Comparison of ENCODE assay signal across 9 cellular contexts in the genomic region with DNA sequence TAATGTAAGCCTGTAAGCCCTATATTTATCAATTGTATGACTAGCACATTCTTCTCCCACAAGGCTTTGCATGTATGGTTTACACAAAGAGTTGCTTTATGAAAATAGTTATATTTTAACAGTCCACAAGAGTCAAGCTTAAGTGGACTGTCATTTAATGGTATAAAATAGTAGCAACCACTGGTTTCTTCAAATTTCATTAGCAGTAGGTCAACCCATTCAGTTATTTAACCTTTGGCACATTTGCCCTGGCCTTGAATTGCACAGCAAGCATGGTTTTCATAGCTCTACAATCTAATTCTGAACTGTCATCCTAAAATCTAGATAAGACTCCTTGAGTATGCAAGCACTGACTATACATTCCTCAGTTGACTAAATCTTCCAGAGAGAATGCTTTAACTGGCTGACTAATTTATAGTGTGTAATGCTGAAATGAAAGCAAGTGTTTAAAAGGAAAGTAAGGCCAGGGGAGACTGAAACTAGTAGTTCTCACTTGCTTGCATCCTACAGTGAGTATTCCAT. TPM values are rescaled to one million over a fixed set of nuclear protein-coding genes. Genes with fewer than 3 reads are reported as not detected.
DNase-seq lines count a peak whose midpoint lies in the region; ATAC-seq, FAIRE-seq and TF ChIP-seq lines count a peak whose summit lies in the region.
"Had no signal": no experiment of that assay in that cellular context is flagged by ENCODE, and none has a peak within 500 bp of the region (broad histone marks: within the 10 kb centered on the region; RNA-seq: fewer than 3 reads in every experiment).

No MANE protein-coding gene starts in this region.

- no peaks in the 10 kb centered on the region for H3F3A ChIP-seq in MM.1S (ENCODE audit: insufficient read depth, low read length)

- intact Hi-C loops in gastrocnemius medialis (cut with DNase I; ENCODE audit: low total_unique reads), result no loop called here

- H3K36me3 ChIP-seq in MM.1S (replicated peaks; ENCODE audit: insufficient read depth, low read length) (no peaks in the 10 kb centered on the region), gastrocnemius medialis (no peaks in the 10 kb centered on the region), Karpas-422 (ENCODE audit: insufficient read depth, low read length) (no peaks in the 10 kb centered on the region)

- H3K27me3 ChIP-seq in MM.1S (replicated peaks; ENCODE audit: insufficient read depth, low read length) (peaks cover 5% of the 10 kb centered on the region; the same call in 1 of the 2 replicates), gastrocnemius medialis (peaks cover 3 to 16% (median 7%) of the 10 kb centered on the region in 3 donors), Karpas-422 (ENCODE audit: low read length) (no peaks in the 10 kb centered on the region)

- no peak for TF ChIP-seq CTCF in MM.1S (IDR thresholded peaks at IDR 0.05; ENCODE audit: low read length)
- TF ChIP-seq CTCF in gastrocnemius medialis (IDR thresholded peaks at IDR 0.05 in 4 of 5, conservative IDR thresholded peaks at IDR 0.05 in 1 of 5), result no peak

- TF ChIP-seq POLR2A in gastrocnemius medialis (IDR thresholded peaks at IDR 0.05) (no peak), GM12891 (IDR thresholded peaks at IDR 0.05; ENCODE audit: low read depth, low read length) (no peak)

- DNase-seq in MM.1S (peak; percentile 12), hepatic stellate cell (ENCODE audit: low spot score) (peak; percentile 77), gastrocnemius medialis (no peak), mucosa of gallbladder (ENCODE audit: low spot score) (no peak), GM12891 (ENCODE audit: insufficient read length, low spot score) (no peak), Karpas-422 (no peak)

- ATAC-seq in GM18498 (IDR thresholded peaks at IDR 0.05; ENCODE audit: unreplicated experiment) (peak; percentile 61), GM21737 (IDR thresholded peaks at IDR 0.05; ENCODE audit: unreplicated experiment) (peak; percentile 58), gastrocnemius medialis (no peak)

- H3K79me2 ChIP-seq in MM.1S (ENCODE audit: low read length), result no peaks in the 10 kb centered on the region
- no peaks in the 10 kb centered on the region for H3K79me2 ChIP-seq in Karpas-422 (ENCODE audit: low read length)

- H3K4me3 ChIP-seq in MM.1S (ENCODE audit: low read length) (no peak overlapping the region), gastrocnemius medialis (no peak overlapping the region), Karpas-422 (ENCODE audit: low read length) (no peak overlapping the region)

- H3K4me1 ChIP-seq in MM.1S (ENCODE audit: low read length), result peaks cover 5% of the 10 kb centered on the region; the same call in 1 of the 2 replicates
- peaks cover 4 to 5% of the 10 kb centered on the region in 2 donors for H3K4me1 ChIP-seq in gastrocnemius medialis
- H3K4me1 ChIP-seq in Karpas-422 (ENCODE audit: low read length), result no peaks in the 10 kb centered on the region

- H3K9me2 ChIP-seq in MM.1S (replicated peaks; ENCODE audit: insufficient read depth, low read length), result no peaks in the 10 kb centered on the region
- no peaks in the 10 kb centered on the region for H3K9me2 ChIP-seq in Karpas-422 (replicated peaks; ENCODE audit: insufficient read depth, low read length)

- H3K9ac ChIP-seq in MM.1S (ENCODE audit: low read length) (no peak overlapping the region), Karpas-422 (ENCODE audit: low read length) (no peak overlapping the region)
- H3K9ac ChIP-seq: KMS-11 had no signal

- H3K27ac ChIP-seq in MM.1S (ENCODE audit: low read length), result no peak overlapping the region
- no peak overlapping the region for H3K27ac ChIP-seq in gastrocnemius medialis
- no peak overlapping the region for H3K27ac ChIP-seq in Karpas-422 (ENCODE audit: low read length)
- H3K27ac ChIP-seq: KMS-11 had no signal

- no peaks in the 10 kb centered on the region for H4K20me1 ChIP-seq in MM.1S (ENCODE audit: insufficient read depth, low read length)
- no peaks in the 10 kb centered on the region for H4K20me1 ChIP-seq in Karpas-422 (ENCODE audit: insufficient read depth, low read depth, low read length)

- H3K4me2 ChIP-seq in MM.1S (ENCODE audit: low read depth, low read length) (no peak overlapping the region), Karpas-422 (ENCODE audit: low read depth, low read length, poor library complexity, severe bottlenecking) (no peak overlapping the region)
- H3K4me2 ChIP-seq: KMS-11 had no signal

- no peak for FAIRE-seq in GM12891 (lab: Jason Lieb, UNC)

- H3K9me3 ChIP-seq in MM.1S (replicated peaks; ENCODE audit: insufficient read depth, low read length), result no peaks in the 10 kb centered on the region
- no peaks in the 10 kb centered on the region for H3K9me3 ChIP-seq in gastrocnemius medialis
- H3K9me3 ChIP-seq in Karpas-422 (ENCODE audit: low read length), result no peaks in the 10 kb centered on the region

- in situ Hi-C loops in gastrocnemius medialis (cut with MboI; ENCODE audit: low sequenced_read_pairs in 4 of 4), result no loop called here

- H2AFZ ChIP-seq in MM.1S (ENCODE audit: low read length) (no peak overlapping the region), Karpas-422 (ENCODE audit: low read length) (no peak overlapping the region)

TF ChIP-seq in GM12891, 5 proteins besides CTCF, POLR2A, EP300 and RAD21:
- TF ChIP-seq TAF1 (IDR thresholded peaks at IDR 0.05; ENCODE audit: low read depth, low read length) (no peak), POLR2AphosphoS5 (IDR thresholded peaks at IDR 0.05; ENCODE audit: low read depth, low read length) (no peak), POU2F2 (IDR thresholded peaks at IDR 0.05; ENCODE audit: low read depth, low read length) (no peak), SPI1 (IDR thresholded peaks at IDR 0.05; ENCODE audit: low read depth, low read length) (no peak), PAX5 (IDR thresholded peaks at IDR 0.05; ENCODE audit: insufficient read depth, low read length, severe bottlenecking) (no peak)
TF ChIP-seq in GM12891: peak in this region for 0.

RNA-seq across cellular contexts. Expression of gene DPP4, which starts 1.8 kb away (rescaled TPM):
- 1 to 10 TPM; 2.2 to 7.9 (median 3.7) TPM for total RNA-seq in gastrocnemius medialis
- 28.1 TPM for total RNA-seq in mucosa of gallbladder
- 0.19 TPM for polyA plus RNA-seq in GM12891 (2012; ENCODE audit: low read depth, missing spikeins)
- not detected in 2 replicates for total RNA-seq in Karpas-422 (2014; rRNA removed; shearing (Covaris generic); ENCODE audit: low replicate concordance)

Comparison
In these comparisons a context has a peak if more than half of its experiments do, and no peak if none do; other contexts are left out.
1. ATAC-seq: peak in GM18498 (single experiment) and GM21737 (single experiment); none in gastrocnemius medialis (0 of 2).
2. DNase-seq: peak in MM.1S (single experiment) and hepatic stellate cell (single experiment); none in gastrocnemius medialis (0 of 2), mucosa of gallbladder (single experiment), GM12891 (single experiment) and Karpas-422 (single experiment).